ENCODE assay signal across 1 cellular context in genomic region chr1:12657876-12658512, GRCh38.
TF ChIP-seq lines count a peak whose summit lies in the region.
"Not testable (repeated sequence)": the region's sequence is repeated elsewhere in the genome, so short reads cannot be mapped to it uniquely, and the experiment has no call there.

No MANE protein-coding gene starts in this region.

TF ChIP-seq in K562, 482 proteins besides CTCF, POLR2A, EP300 and RAD21 (continued from another document and continues in another):
- TF ChIP-seq CHAMP1 (IDR thresholded peaks at IDR 0.05) (peak; percentile 62; the same call in 1 of the 2 replicates), HBP1 (CRISPR knock-in tag; IDR thresholded peaks at IDR 0.05) (peak; percentile 94), ZBTB2 (IDR thresholded peaks at IDR 0.05) (peak; percentile 92), ZNF512 (tag; IDR thresholded peaks at IDR 0.05) (peak; percentile 100), NR2C1 (IDR thresholded peaks at IDR 0.05) (peak; percentile 48), MTA2 (IDR thresholded peaks at IDR 0.05; ENCODE audit: low read depth) (peak; percentile 71), SMARCA5 (IDR thresholded peaks at IDR 0.05) (peak; percentile 86), ASH1L (IDR thresholded peaks at IDR 0.05; ENCODE audit: borderline replicate concordance, low read depth, partially characterized antibody) (peak; percentile 74), BRD9 (IDR thresholded peaks at IDR 0.05; ENCODE audit: low read depth, partially characterized antibody) (peak; percentile 90), HINFP (tag; conservative IDR thresholded peaks at IDR 0.05; ENCODE audit: low read depth) (peak; percentile 84), KDM1A (IDR thresholded peaks at IDR 0.05) (peak; percentile 48 to 61; a peak in 2 of 4 replicates), KHSRP (IDR thresholded peaks at IDR 0.05) (peak; percentile 40; the same call in 1 of the 2 replicates), SNIP1 (IDR thresholded peaks at IDR 0.05; ENCODE audit: low read depth) (peak; percentile 75), MYBL2 (IDR thresholded peaks at IDR 0.05; ENCODE audit: low read depth) (peak; percentile 65), ARHGAP35 (IDR thresholded peaks at IDR 0.05; ENCODE audit: partially characterized antibody) (peak; percentile 80), TOE1 (IDR thresholded peaks at IDR 0.05; ENCODE audit: borderline replicate concordance) (peak; percentile 65; the same call in 1 of the 2 replicates), ZKSCAN8 (CRISPR knock-in tag; IDR thresholded peaks at IDR 0.05) (0 out of 2 replicates have a peak, but pooled peaks have one; percentile 12), FOXK2 (conservative IDR thresholded peaks at IDR 0.05 in 1 of 2, IDR thresholded peaks at IDR 0.05 in 1 of 2; ENCODE audit: low read depth in 2 of 2) (peak in 1 of 2 experiments; percentile 38; a peak in 2 of 4 replicates), PTBP1 (IDR thresholded peaks at IDR 0.05; ENCODE audit: low read depth, low read length) (peak; percentile 69; the same call in 1 of the 2 replicates), SMARCE1 (IDR thresholded peaks at IDR 0.05) (0 out of 2 replicates have a peak, but pooled peaks have one; percentile 31), MCM7 (IDR thresholded peaks at IDR 0.05) (peak in 1 of 2 experiments; percentile 94; a peak in 3 of 4 replicates), RBFOX2 (IDR thresholded peaks at IDR 0.05; ENCODE audit: low read depth, low read length) (0 out of 2 replicates have a peak, but pooled peaks have one; percentile 30), RFX1 (IDR thresholded peaks at IDR 0.05) (0 out of 2 replicates have a peak, but pooled peaks have one; percentile 11)
- TF ChIP-seq NR2C1 (tag; IDR thresholded peaks at IDR 0.05); MYBL2 (CRISPR knock-in tag; IDR thresholded peaks at IDR 0.05; ENCODE audit: borderline replicate concordance); TOE1 (CRISPR knock-in tag; IDR thresholded peaks at IDR 0.05; ENCODE audit: borderline replicate concordance, low read depth): not testable (repeated sequence)
- TF ChIP-seq, protein P1, sequence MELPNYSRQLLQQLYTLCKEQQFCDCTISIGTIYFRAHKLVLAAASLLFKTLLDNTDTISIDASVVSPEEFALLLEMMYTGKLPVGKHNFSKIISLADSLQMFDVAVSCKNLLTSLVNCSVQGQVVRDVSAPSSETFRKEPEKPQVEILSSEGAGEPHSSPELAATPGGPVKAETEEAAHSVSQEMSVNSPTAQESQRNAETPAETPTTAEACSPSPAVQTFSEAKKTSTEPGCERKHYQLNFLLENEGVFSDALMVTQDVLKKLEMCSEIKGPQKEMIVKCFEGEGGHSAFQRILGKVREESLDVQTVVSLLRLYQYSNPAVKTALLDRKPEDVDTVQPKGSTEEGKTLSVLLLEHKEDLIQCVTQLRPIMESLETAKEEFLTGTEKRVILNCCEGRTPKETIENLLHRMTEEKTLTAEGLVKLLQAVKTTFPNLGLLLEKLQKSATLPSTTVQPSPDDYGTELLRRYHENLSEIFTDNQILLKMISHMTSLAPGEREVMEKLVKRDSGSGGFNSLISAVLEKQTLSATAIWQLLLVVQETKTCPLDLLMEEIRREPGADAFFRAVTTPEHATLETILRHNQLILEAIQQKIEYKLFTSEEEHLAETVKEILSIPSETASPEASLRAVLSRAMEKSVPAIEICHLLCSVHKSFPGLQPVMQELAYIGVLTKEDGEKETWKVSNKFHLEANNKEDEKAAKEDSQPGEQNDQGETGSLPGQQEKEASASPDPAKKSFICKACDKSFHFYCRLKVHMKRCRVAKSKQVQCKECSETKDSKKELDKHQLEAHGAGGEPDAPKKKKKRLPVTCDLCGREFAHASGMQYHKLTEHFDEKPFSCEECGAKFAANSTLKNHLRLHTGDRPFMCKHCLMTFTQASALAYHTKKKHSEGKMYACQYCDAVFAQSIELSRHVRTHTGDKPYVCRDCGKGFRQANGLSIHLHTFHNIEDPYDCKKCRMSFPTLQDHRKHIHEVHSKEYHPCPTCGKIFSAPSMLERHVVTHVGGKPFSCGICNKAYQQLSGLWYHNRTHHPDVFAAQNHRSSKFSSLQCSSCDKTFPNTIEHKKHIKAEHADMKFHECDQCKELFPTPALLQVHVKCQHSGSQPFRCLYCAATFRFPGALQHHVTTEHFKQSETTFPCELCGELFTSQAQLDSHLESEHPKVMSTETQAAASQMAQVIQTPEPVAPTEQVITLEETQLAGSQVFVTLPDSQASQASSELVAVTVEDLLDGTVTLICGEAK (IDR thresholded peaks at IDR 0.05): peak; percentile 26; the same call in 1 of the 2 replicates
- TF ChIP-seq, protein P1 (CRISPR knock-in tag; IDR thresholded peaks at IDR 0.05): not testable (repeated sequence)
- TF ChIP-seq, protein P2, sequence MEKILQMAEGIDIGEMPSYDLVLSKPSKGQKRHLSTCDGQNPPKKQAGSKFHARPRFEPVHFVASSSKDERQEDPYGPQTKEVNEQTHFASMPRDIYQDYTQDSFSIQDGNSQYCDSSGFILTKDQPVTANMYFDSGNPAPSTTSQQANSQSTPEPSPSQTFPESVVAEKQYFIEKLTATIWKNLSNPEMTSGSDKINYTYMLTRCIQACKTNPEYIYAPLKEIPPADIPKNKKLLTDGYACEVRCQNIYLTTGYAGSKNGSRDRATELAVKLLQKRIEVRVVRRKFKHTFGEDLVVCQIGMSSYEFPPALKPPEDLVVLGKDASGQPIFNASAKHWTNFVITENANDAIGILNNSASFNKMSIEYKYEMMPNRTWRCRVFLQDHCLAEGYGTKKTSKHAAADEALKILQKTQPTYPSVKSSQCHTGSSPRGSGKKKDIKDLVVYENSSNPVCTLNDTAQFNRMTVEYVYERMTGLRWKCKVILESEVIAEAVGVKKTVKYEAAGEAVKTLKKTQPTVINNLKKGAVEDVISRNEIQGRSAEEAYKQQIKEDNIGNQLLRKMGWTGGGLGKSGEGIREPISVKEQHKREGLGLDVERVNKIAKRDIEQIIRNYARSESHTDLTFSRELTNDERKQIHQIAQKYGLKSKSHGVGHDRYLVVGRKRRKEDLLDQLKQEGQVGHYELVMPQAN (IDR thresholded peaks at IDR 0.05; ENCODE audit: borderline replicate concordance): peak; percentile 75
